23 cellular contexts compared by ENCODE assay signal in the genomic region with DNA sequence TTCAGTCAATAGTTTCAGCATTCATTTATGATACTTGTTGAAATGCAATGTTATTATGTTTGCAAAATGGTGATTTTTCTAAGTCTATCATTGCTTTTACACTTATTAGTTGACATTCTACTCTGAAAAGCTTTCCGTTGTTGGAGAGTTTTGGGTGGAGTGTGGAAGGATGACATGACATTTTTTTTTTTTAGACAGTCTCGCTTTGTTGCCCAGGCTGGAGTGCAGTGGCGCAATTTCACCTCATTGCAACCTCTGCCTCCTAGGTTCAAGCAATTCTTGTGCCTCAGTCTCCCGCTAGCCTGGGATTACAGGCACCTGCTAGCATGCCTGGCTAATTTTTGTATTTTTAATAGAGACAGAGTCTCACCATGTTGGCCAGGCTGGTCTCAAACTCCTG.
"Had no signal": no experiment of that assay in that cellular context is flagged by ENCODE, and none has a peak within 500 bp of the region (broad histone marks: within the 10 kb centered on the region; RNA-seq: fewer than 3 reads in every experiment).

No MANE protein-coding gene starts in this region.

- H3K9me3 Mint-ChIP-seq: natural killer cell; stimulated activated effector memory CD8-positive, alpha-beta T cell treated with anti-CD3 and anti-CD28 coated beads, Interleukin-12 subunit alpha, Interleukin-12 subunit beta, amount 100 ng/mL, for 72 hours; type B pancreatic cell had no signal

- H3K4me3 ChIP-seq: dorsolateral prefrontal cortex, gastrocnemius medialis, lower lobe of right lung, pancreas, testis, tibial artery had no signal

- FAIRE-seq: colon, keratinocyte, pancreas, urothelium cell line had no signal

- H3K4me1 ChIP-seq: gastrocnemius medialis, lower lobe of right lung, pancreas, testis, tibial artery had no signal

- ATAC-seq: esophagus mucosa; gastrocnemius medialis; left ventricle myocardium superior; lower lobe of right lung; natural killer cell; pancreas; sciatic nerve; stimulated activated effector memory CD8-positive, alpha-beta T cell treated with anti-CD3 and anti-CD28 coated beads, Interleukin-12 subunit alpha, Interleukin-12 subunit beta, amount 100 ng/mL, for 72 hours; stimulated activated naive CD8-positive, alpha-beta T cell treated with anti-CD3 and anti-CD28 coated beads, Interleukin-15, Interleukin-2, amounts not matched to agents 100 U/mL and 50 U/mL, for 24 hours had no signal

- H3K9me3 ChIP-seq: gastrocnemius medialis, pancreas, testis, tibial artery had no signal

- H3K27me3 ChIP-seq: dorsolateral prefrontal cortex, gastrocnemius medialis, pancreas, testis, tibial artery had no signal

- H3K27ac Mint-ChIP-seq: natural killer cell, type B pancreatic cell had no signal

- DNase-seq: dorsolateral prefrontal cortex; effector CD4-positive, alpha-beta T cell; foreskin fibroblast; gastrocnemius medialis; head of caudate nucleus; left ventricle myocardium superior; lower lobe of right lung; natural killer cell; pancreas; retina; stimulated activated CD4-positive, alpha-beta T cell treated with anti-CD3 and anti-CD28 coated beads, Interleukin-2, amount 100 ng/mL, for 24 hours; stimulated activated CD4-positive, alpha-beta T cell treated with anti-CD3 and anti-CD28 coated beads, Interleukin-4, amount 100 ng/mL, for 24 hours; stimulated activated naive CD8-positive, alpha-beta T cell treated with anti-CD3 and anti-CD28 coated beads, Interleukin-15, Interleukin-2, amounts not matched to agents 100 U/mL and 50 U/mL, for 24 hours; substantia nigra; testis; tibial artery had no signal

- H3K27ac ChIP-seq: dorsolateral prefrontal cortex, gastrocnemius medialis, lower lobe of right lung, pancreas, testis, tibial artery had no signal

- H3K27me3 Mint-ChIP-seq: type B pancreatic cell had no signal

- H3K4me3 Mint-ChIP-seq: natural killer cell; stimulated activated effector memory CD8-positive, alpha-beta T cell treated with anti-CD3 and anti-CD28 coated beads, Interleukin-12 subunit alpha, Interleukin-12 subunit beta, amount 100 ng/mL, for 72 hours; type B pancreatic cell had no signal
